Comparison of ENCODE assay signal across 14 cellular contexts in genomic region chr6:169851641-169852503, GRCh38.
DNase-seq lines count a peak whose midpoint lies in the region; ATAC-seq, FAIRE-seq and TF ChIP-seq lines count a peak whose summit lies in the region.
"Had no signal": no experiment of that assay in that cellular context is flagged by ENCODE, and none has a peak within 500 bp of the region (broad histone marks: within the 10 kb centered on the region; RNA-seq: fewer than 3 reads in every experiment).

No MANE protein-coding gene starts in this region.

- TF ChIP-seq CTCF in bronchial epithelial cell (IDR thresholded peaks at IDR 0.05; ENCODE audit: insufficient read depth, low read length, severe bottlenecking) (no peak), left lung (IDR thresholded peaks at IDR 0.05) (no peak), thyroid gland (IDR thresholded peaks at IDR 0.05) (no peak), GM10266 (IDR thresholded peaks at IDR 0.05; ENCODE audit: control insufficient read depth, insufficient read depth, low read depth, missing control alignments) (no peak)

- WGBS in thyroid gland, 2 donors, result 64 to 65% methylated on average over 22 of the region's 22 CpGs

- H3K4me1 ChIP-seq in left lung (no peaks in the 10 kb centered on the region), thyroid gland (peaks cover 0 to 3% of the 10 kb centered on the region in 2 donors)

- DNase-seq in NCI-H524 (lab: John Stamatoyannopoulos, UW) (peak; percentile 41 to 77), bronchial epithelial cell (ENCODE audit: low read depth) (peak; percentile 79), left lung (no peak), thyroid gland (no peak), cerebellum (ENCODE audit: low spot score) (no peak), GM10266 (ENCODE audit: extremely low spot score) (no peak)
- DNase-seq: activated T-cell treated with anti-CD3 and anti-CD28 coated beads for 4 hours; GF-D8; MM.1S; mucosa of descending colon; stimulated activated CD4-positive, alpha-beta T cell treated with anti-CD3 and anti-CD28 coated beads, Interleukin-4, amount 100 ng/mL, for 24 hours had no signal

- H3K36me3 ChIP-seq in bronchial epithelial cell (ENCODE audit: control insufficient read depth, insufficient read depth, low read length) (no peaks in the 10 kb centered on the region), left lung (no peaks in the 10 kb centered on the region), thyroid gland (no peaks in the 10 kb centered on the region)

- intact Hi-C loops in left lung (cut with DNase I) (no loop called here), thyroid gland (cut with DNase I) (no loop called here)

- TF ChIP-seq POLR2A in thyroid gland (IDR thresholded peaks at IDR 0.05), result no peak

- H3K27ac ChIP-seq in left lung, result peak overlapping the region; percentile 55 to 80
- H3K27ac ChIP-seq in thyroid gland, result peak overlapping the region; percentile 22 to 56 (median 33)

- H3K4me3 ChIP-seq in bronchial epithelial cell (ENCODE audit: low read depth, low read length), result no peak overlapping the region
- no peak overlapping the region for H3K4me3 ChIP-seq in left lung
- H3K4me3 ChIP-seq in thyroid gland (replicated peaks in 1 of 3), result no peak overlapping the region
- H3K4me3 ChIP-seq: mucosa of descending colon had no signal

- peak; percentile 57 for ATAC-seq in left lung
- no peak for ATAC-seq in GM21619 (IDR thresholded peaks at IDR 0.05; ENCODE audit: unreplicated experiment)
- ATAC-seq in HG03159 (IDR thresholded peaks at IDR 0.05; ENCODE audit: unreplicated experiment), result no peak
- ATAC-seq: mucosa of descending colon had no signal

- no peak for FAIRE-seq in bronchial epithelial cell (lab: Jason Lieb, UNC)
- FAIRE-seq: endometrium had no signal

- H3K9me3 ChIP-seq in left lung, result no peaks in the 10 kb centered on the region
- H3K9me3 ChIP-seq in thyroid gland, result no peaks in the 10 kb centered on the region
- H3K9me3 ChIP-seq: mucosa of descending colon had no signal

- peaks cover 3% of the 10 kb centered on the region for H3K27me3 ChIP-seq in bronchial epithelial cell (ENCODE audit: control insufficient read depth, insufficient read depth, low read length)
- H3K27me3 ChIP-seq in left lung, result no peaks in the 10 kb centered on the region
- no peaks in the 10 kb centered on the region for H3K27me3 ChIP-seq in thyroid gland

Comparison
In these comparisons a context has a peak if more than half of its experiments do, and no peak if none do; other contexts are left out.
1. DNase-seq: peak in NCI-H524 (2 of 2) and bronchial epithelial cell (single experiment); none in left lung (0 of 2), thyroid gland (0 of 2), cerebellum (single experiment) and GM10266 (single experiment).